Comparison of ENCODE assay signal across 13 cellular contexts in the genomic region with DNA sequence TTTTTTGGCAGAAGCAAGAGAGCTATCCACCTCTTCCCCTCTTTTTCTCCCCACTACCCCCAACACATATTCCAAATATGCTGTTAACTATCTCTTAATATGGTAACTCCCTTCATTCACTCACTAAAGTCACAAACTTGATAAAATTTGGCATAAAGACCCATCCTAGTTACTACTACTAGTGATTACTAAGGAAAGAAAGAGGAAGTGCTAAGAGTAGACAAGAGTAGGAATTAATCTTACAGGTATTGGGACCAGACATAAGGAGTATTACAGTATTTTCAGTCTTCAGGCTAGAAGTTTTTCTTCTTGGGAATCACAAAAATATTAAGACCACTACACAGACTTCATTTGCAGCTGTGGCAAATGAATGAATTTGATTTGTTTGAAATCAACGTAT. TPM values are rescaled to one million over a fixed set of nuclear protein-coding genes. Genes with fewer than 3 reads are reported as not detected.
DNase-seq lines count a peak whose midpoint lies in the region; ATAC-seq and TF ChIP-seq lines count a peak whose summit lies in the region.
"Had no signal": no experiment of that assay in that cellular context is flagged by ENCODE, and none has a peak within 500 bp of the region (broad histone marks: within the 10 kb centered on the region; RNA-seq: fewer than 3 reads in every experiment).

No MANE protein-coding gene starts in this region.

- H3K27me3 ChIP-seq in left ventricle myocardium inferior (ENCODE audit: low read depth) (no peaks in the 10 kb centered on the region), aorta (ENCODE audit: control insufficient read depth in 1 of 2, insufficient read depth in 2 of 2, low read length in 1 of 2) (no peaks in the 10 kb centered on the region)

- H3K36me3 ChIP-seq in left ventricle myocardium inferior (no peaks in the 10 kb centered on the region), aorta (ENCODE audit: control insufficient read depth in 1 of 2, insufficient read depth in 2 of 2, low read length in 1 of 2) (no peaks in the 10 kb centered on the region)
- H3K36me3 ChIP-seq: lower lobe of right lung had no signal

- intact Hi-C loops in left ventricle myocardium inferior (cut with micrococcal nuclease) (no loop called here), left ventricle myocardium superior (cut with micrococcal nuclease) (no loop called here), aorta (cut with DNase I) (loop anchor here in 1 of 2 donors (10.0 kb wide), 1 partner anchor 115 kb away; no protein-coding TSS in a partner anchor)

- TF ChIP-seq CTCF in left ventricle myocardium inferior (IDR thresholded peaks at IDR 0.05; ENCODE audit: borderline replicate concordance) (no peak), cardiac fibroblast (IDR thresholded peaks at IDR 0.05; ENCODE audit: low read depth, low read length) (no peak), GM20000 (IDR thresholded peaks at IDR 0.05; ENCODE audit: extremely low read depth, missing control alignments) (no peak)

- H3K4me3 ChIP-seq in left ventricle myocardium inferior (peak overlapping the region; percentile 76), cardiac fibroblast (replicated peaks in 1 of 2; ENCODE audit: low read depth in 2 of 2, low read length in 2 of 2) (peak overlapping the region; percentile 58 to 68), aorta (ENCODE audit: low read length in 2 of 2) (peak overlapping the region; percentile 90 to 97)

- H3K27ac ChIP-seq in left ventricle myocardium inferior (replicated peaks) (no peak overlapping the region), aorta (ENCODE audit: low read depth in 1 of 2, low read length in 2 of 2) (no peak overlapping the region)
- H3K27ac ChIP-seq: KMS-11 had no signal

- ATAC-seq in left ventricle myocardium superior (no peak), aorta (ENCODE audit: low FRiP score) (no peak)

- H3K4me1 ChIP-seq in left ventricle myocardium inferior = peaks cover 30% of the 10 kb centered on the region
- no peaks in the 10 kb centered on the region for H3K4me1 ChIP-seq in aorta (ENCODE audit: control insufficient read depth in 1 of 2, insufficient read depth in 2 of 2, low read length in 2 of 2)

- DNase-seq in left ventricle myocardium inferior (no peak), left ventricle myocardium superior (no peak), cardiac fibroblast (ENCODE audit: low read depth in 2 of 2) (no peak), medulla oblongata (ENCODE audit: extremely low spot score) (peak; percentile 8), aorta (no peak), NCI-H1092 (lab: John Stamatoyannopoulos, UW) (no peak), GM20000 (ENCODE audit: low spot score) (no peak), NCI-H2227 (lab: John Stamatoyannopoulos, UW; ENCODE audit: unreplicated experiment) (no peak)
- DNase-seq: activated B cell treated with CpG ODN at 0.5 μM for 24 hours, GF-D8, NCI-H2171 treated with DMSO at 0.1 percent for 48 hours had no signal

- H3K9me3 ChIP-seq in left ventricle myocardium inferior (replicated peaks) = no peaks in the 10 kb centered on the region
- H3K9me3 ChIP-seq in aorta (ENCODE audit: control insufficient read depth, low read length) = no peaks in the 10 kb centered on the region
- H3K9me3 ChIP-seq: lower lobe of right lung had no signal

- WGBS in aorta, 2 donors = 6 to 7% methylated on average over 1 of the region's 1 CpG

RNA-seq across cellular contexts. Expression of gene ADAMTS6, which starts 2.2 kb away (rescaled TPM):
- total RNA-seq in left ventricle myocardium inferior = 1.5 TPM
- total RNA-seq in left ventricle myocardium superior = 1.4 TPM
- total RNA-seq in aorta = 10 to 100 TPM in 1 of 2 donors, 1 to 10 TPM in 1; 7.1 to 11.5 TPM
- polyA plus RNA-seq in aorta = 1 to 10 TPM in 1 of 2 donors, under 1 TPM in 1; 0.31 to 1.5 TPM
